In genomic region chr9:33264473-33265177, GRCh38 we compare ENCODE assay signal across 1 cellular context.
TF ChIP-seq lines count a peak whose summit lies in the region.

Gene BAG1, minus strand, starts transcription at chr9:33264708.
Gene CHMP5, plus strand, starts transcription at chr9:33265049. Its CDS starts 30 bp downstream, at chr9:33265079.

TF ChIP-seq in HepG2, 621 proteins besides CTCF, POLR2A, EP300 and RAD21 (continued from another document and continues in another):
- TF ChIP-seq ZBTB40 (IDR thresholded peaks at IDR 0.05) = peak; percentile 59
- no peak for TF ChIP-seq ZBTB40 (CRISPR knock-in tag; IDR thresholded peaks at IDR 0.05)
- TF ChIP-seq NFIB (CRISPR knock-in tag; IDR thresholded peaks at IDR 0.05; ENCODE audit: borderline replicate concordance) = no peak
- TF ChIP-seq ISX (CRISPR knock-in tag; conservative IDR thresholded peaks at IDR 0.05) = no peak
- TF ChIP-seq PHF20 (CRISPR knock-in tag; IDR thresholded peaks at IDR 0.05) = peak; percentile 91
- TF ChIP-seq TARDBP (CRISPR knock-in tag; IDR thresholded peaks at IDR 0.05) = 0 out of 2 replicates have a peak, but pooled peaks have one; percentile 12
- TF ChIP-seq YEATS2 (CRISPR knock-in tag; IDR thresholded peaks at IDR 0.05; ENCODE audit: borderline replicate concordance) = peak; percentile 71; the same call in 1 of the 2 replicates
- TF ChIP-seq ZBTB3 (CRISPR knock-in tag; IDR thresholded peaks at IDR 0.05; ENCODE audit: borderline replicate concordance, low read depth) = peak; percentile 62; the same call in 1 of the 2 replicates
- TF ChIP-seq, protein P1, sequence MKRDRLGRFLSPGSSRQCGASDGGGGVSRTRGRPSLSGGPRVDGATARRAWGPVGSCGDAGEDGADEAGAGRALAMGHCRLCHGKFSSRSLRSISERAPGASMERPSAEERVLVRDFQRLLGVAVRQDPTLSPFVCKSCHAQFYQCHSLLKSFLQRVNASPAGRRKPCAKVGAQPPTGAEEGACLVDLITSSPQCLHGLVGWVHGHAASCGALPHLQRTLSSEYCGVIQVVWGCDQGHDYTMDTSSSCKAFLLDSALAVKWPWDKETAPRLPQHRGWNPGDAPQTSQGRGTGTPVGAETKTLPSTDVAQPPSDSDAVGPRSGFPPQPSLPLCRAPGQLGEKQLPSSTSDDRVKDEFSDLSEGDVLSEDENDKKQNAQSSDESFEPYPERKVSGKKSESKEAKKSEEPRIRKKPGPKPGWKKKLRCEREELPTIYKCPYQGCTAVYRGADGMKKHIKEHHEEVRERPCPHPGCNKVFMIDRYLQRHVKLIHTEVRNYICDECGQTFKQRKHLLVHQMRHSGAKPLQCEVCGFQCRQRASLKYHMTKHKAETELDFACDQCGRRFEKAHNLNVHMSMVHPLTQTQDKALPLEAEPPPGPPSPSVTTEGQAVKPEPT (CRISPR knock-in tag; IDR thresholded peaks at IDR 0.05; ENCODE audit: low read depth) = no peak
- no peak for TF ChIP-seq ZNF720 (CRISPR knock-in tag; IDR thresholded peaks at IDR 0.05)
- no peak for TF ChIP-seq ZNF577 (CRISPR knock-in tag; IDR thresholded peaks at IDR 0.05; ENCODE audit: borderline replicate concordance, low read depth)
- no peak for TF ChIP-seq NKX3-1 (CRISPR knock-in tag; IDR thresholded peaks at IDR 0.05)
- TF ChIP-seq, protein P2, sequence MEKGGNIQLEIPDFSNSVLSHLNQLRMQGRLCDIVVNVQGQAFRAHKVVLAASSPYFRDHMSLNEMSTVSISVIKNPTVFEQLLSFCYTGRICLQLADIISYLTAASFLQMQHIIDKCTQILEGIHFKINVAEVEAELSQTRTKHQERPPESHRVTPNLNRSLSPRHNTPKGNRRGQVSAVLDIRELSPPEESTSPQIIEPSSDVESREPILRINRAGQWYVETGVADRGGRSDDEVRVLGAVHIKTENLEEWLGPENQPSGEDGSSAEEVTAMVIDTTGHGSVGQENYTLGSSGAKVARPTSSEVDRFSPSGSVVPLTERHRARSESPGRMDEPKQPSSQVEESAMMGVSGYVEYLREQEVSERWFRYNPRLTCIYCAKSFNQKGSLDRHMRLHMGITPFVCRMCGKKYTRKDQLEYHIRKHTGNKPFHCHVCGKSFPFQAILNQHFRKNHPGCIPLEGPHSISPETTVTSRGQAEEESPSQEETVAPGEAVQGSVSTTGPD (CRISPR knock-in tag; IDR thresholded peaks at IDR 0.05) = no peak
- TF ChIP-seq KLF12 (CRISPR knock-in tag; IDR thresholded peaks at IDR 0.05; ENCODE audit: borderline replicate concordance) = no peak; the same call in 1 of the 2 replicates
- TF ChIP-seq ELF3 (CRISPR knock-in tag; IDR thresholded peaks at IDR 0.05) = peak; percentile 55; the same call in 1 of the 2 replicates
- no peak for TF ChIP-seq AGO2 (optimal IDR thresholded peaks at IDR 0.05; ENCODE audit: low read depth, low read length)
- TF ChIP-seq SP2 (CRISPR knock-in tag; IDR thresholded peaks at IDR 0.05) = no peak
- no peak for TF ChIP-seq RBM39 (IDR thresholded peaks at IDR 0.05; ENCODE audit: low read depth, low read length, poor library complexity, severe bottlenecking)
- TF ChIP-seq CCDC6 (CRISPR knock-in tag; IDR thresholded peaks at IDR 0.05) = peak; percentile 34; the same call in 1 of the 2 replicates
- peak; percentile 57 for TF ChIP-seq HNRNPLL (IDR thresholded peaks at IDR 0.05; ENCODE audit: low read depth, low read length, poor library complexity, severe bottlenecking)
- TF ChIP-seq ZNF75D (CRISPR knock-in tag; IDR thresholded peaks at IDR 0.05; ENCODE audit: borderline replicate concordance) = no peak
- no peak for TF ChIP-seq ZFP1 (CRISPR knock-in tag; IDR thresholded peaks at IDR 0.05)
- no peak for TF ChIP-seq IRX3 (CRISPR knock-in tag; IDR thresholded peaks at IDR 0.05; ENCODE audit: borderline replicate concordance, low read depth)
- TF ChIP-seq ELF4 (CRISPR knock-in tag; IDR thresholded peaks at IDR 0.05; ENCODE audit: borderline replicate concordance) = no peak; the same call in 1 of the 2 replicates
- 0 out of 2 replicates have a peak, but pooled peaks have one; percentile 58 for TF ChIP-seq ZFP41 (CRISPR knock-in tag; IDR thresholded peaks at IDR 0.05; ENCODE audit: borderline replicate concordance)
- TF ChIP-seq GFI1 (CRISPR knock-in tag; IDR thresholded peaks at IDR 0.05; ENCODE audit: borderline replicate concordance) = peak; percentile 34; the same call in 1 of the 2 replicates
- TF ChIP-seq ZNF441 (CRISPR knock-in tag; IDR thresholded peaks at IDR 0.05; ENCODE audit: borderline replicate concordance) = 0 out of 2 replicates have a peak, but pooled peaks have one; percentile 34
- peak; percentile 74 for TF ChIP-seq ETV5 (CRISPR knock-in tag; IDR thresholded peaks at IDR 0.05; ENCODE audit: borderline replicate concordance)
- TF ChIP-seq KMT2A (CRISPR knock-in tag; IDR thresholded peaks at IDR 0.05) = peak; percentile 23; the same call in 1 of the 2 replicates
- no peak for TF ChIP-seq IKZF4 (CRISPR knock-in tag; IDR thresholded peaks at IDR 0.05; ENCODE audit: borderline replicate concordance, low read depth, not compliant biosample characterization)
- TF ChIP-seq TCF7 (IDR thresholded peaks at IDR 0.05; ENCODE audit: low read depth) = no peak
- peak; percentile 89 for TF ChIP-seq GATAD1 (CRISPR knock-in tag; IDR thresholded peaks at IDR 0.05)
- TF ChIP-seq, protein P3, sequence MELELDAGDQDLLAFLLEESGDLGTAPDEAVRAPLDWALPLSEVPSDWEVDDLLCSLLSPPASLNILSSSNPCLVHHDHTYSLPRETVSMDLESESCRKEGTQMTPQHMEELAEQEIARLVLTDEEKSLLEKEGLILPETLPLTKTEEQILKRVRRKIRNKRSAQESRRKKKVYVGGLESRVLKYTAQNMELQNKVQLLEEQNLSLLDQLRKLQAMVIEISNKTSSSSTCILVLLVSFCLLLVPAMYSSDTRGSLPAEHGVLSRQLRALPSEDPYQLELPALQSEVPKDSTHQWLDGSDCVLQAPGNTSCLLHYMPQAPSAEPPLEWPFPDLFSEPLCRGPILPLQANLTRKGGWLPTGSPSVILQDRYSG (CRISPR knock-in tag; IDR thresholded peaks at IDR 0.05) = no peak
- TF ChIP-seq, protein P4, sequence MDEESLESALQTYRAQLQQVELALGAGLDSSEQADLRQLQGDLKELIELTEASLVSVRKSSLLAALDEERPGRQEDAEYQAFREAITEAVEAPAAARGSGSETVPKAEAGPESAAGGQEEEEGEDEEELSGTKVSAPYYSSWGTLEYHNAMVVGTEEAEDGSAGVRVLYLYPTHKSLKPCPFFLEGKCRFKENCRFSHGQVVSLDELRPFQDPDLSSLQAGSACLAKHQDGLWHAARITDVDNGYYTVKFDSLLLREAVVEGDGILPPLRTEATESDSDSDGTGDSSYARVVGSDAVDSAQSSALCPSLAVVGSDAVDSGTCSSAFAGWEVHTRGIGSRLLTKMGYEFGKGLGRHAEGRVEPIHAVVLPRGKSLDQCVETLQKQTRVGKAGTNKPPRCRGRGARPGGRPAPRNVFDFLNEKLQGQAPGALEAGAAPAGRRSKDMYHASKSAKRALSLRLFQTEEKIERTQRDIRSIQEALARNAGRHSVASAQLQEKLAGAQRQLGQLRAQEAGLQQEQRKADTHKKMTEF (CRISPR knock-in tag; IDR thresholded peaks at IDR 0.05) = no peak; the same call in 1 of the 2 replicates
- peak; percentile 90 for TF ChIP-seq RBFOX2 (IDR thresholded peaks at IDR 0.05; ENCODE audit: low read depth, low read length)
- TF ChIP-seq, protein P5, sequence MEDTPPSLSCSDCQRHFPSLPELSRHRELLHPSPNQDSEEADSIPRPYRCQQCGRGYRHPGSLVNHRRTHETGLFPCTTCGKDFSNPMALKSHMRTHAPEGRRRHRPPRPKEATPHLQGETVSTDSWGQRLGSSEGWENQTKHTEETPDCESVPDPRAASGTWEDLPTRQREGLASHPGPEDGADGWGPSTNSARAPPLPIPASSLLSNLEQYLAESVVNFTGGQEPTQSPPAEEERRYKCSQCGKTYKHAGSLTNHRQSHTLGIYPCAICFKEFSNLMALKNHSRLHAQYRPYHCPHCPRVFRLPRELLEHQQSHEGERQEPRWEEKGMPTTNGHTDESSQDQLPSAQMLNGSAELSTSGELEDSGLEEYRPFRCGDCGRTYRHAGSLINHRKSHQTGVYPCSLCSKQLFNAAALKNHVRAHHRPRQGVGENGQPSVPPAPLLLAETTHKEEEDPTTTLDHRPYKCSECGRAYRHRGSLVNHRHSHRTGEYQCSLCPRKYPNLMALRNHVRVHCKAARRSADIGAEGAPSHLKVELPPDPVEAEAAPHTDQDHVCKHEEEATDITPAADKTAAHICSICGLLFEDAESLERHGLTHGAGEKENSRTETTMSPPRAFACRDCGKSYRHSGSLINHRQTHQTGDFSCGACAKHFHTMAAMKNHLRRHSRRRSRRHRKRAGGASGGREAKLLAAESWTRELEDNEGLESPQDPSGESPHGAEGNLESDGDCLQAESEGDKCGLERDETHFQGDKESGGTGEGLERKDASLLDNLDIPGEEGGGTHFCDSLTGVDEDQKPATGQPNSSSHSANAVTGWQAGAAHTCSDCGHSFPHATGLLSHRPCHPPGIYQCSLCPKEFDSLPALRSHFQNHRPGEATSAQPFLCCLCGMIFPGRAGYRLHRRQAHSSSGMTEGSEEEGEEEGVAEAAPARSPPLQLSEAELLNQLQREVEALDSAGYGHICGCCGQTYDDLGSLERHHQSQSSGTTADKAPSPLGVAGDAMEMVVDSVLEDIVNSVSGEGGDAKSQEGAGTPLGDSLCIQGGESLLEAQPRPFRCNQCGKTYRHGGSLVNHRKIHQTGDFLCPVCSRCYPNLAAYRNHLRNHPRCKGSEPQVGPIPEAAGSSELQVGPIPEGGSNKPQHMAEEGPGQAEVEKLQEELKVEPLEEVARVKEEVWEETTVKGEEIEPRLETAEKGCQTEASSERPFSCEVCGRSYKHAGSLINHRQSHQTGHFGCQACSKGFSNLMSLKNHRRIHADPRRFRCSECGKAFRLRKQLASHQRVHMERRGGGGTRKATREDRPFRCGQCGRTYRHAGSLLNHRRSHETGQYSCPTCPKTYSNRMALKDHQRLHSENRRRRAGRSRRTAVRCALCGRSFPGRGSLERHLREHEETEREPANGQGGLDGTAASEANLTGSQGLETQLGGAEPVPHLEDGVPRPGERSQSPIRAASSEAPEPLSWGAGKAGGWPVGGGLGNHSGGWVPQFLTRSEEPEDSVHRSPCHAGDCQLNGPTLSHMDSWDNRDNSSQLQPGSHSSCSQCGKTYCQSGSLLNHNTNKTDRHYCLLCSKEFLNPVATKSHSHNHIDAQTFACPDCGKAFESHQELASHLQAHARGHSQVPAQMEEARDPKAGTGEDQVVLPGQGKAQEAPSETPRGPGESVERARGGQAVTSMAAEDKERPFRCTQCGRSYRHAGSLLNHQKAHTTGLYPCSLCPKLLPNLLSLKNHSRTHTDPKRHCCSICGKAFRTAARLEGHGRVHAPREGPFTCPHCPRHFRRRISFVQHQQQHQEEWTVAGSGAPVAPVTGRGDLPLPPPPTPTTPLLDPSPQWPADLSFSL (CRISPR knock-in tag; IDR thresholded peaks at IDR 0.05) = no peak
- TF ChIP-seq ZNF232 (CRISPR knock-in tag; IDR thresholded peaks at IDR 0.05; ENCODE audit: borderline replicate concordance) = peak; percentile 13; the same call in 1 of the 2 replicates
- no peak for TF ChIP-seq ZNF44 (CRISPR knock-in tag; IDR thresholded peaks at IDR 0.05)
- TF ChIP-seq CEBPG (CRISPR knock-in tag; IDR thresholded peaks at IDR 0.05) = no peak
- TF ChIP-seq ZNF607 (CRISPR knock-in tag; IDR thresholded peaks at IDR 0.05; ENCODE audit: borderline replicate concordance) = 0 out of 2 replicates have a peak, but pooled peaks have one; percentile 18
- no peak for TF ChIP-seq CHD4 (IDR thresholded peaks at IDR 0.05; ENCODE audit: borderline replicate concordance, low read length)
- TF ChIP-seq HIVEP1 (CRISPR knock-in tag; IDR thresholded peaks at IDR 0.05) = no peak
